Comparison of ENCODE assay signal across 17 cellular contexts in genomic region chr3:22122567-22122966, GRCh38.
DNase-seq lines count a peak whose midpoint lies in the region; ATAC-seq and TF ChIP-seq lines count a peak whose summit lies in the region.
"Had no signal": no experiment of that assay in that cellular context is flagged by ENCODE, and none has a peak within 500 bp of the region (broad histone marks: within the 10 kb centered on the region; RNA-seq: fewer than 3 reads in every experiment).

No MANE protein-coding gene starts in this region.

- peak; percentile 70 for ATAC-seq in GM19395 (IDR thresholded peaks at IDR 0.05; ENCODE audit: unreplicated experiment)
- peak; percentile 86 for ATAC-seq in HG02623 (IDR thresholded peaks at IDR 0.05; ENCODE audit: unreplicated experiment)
- peak; percentile 69 for ATAC-seq in HG03175 (IDR thresholded peaks at IDR 0.05; ENCODE audit: unreplicated experiment)
- ATAC-seq: A549; naive thymus-derived CD4-positive, alpha-beta T cell; sciatic nerve had no signal

- no peaks in the 10 kb centered on the region for H3K4me1 ChIP-seq in sigmoid colon
- H3K4me1 ChIP-seq: A549 had no signal

- H3K27ac ChIP-seq in sigmoid colon = no peak overlapping the region
- H3K27ac ChIP-seq: A549, thoracic aorta had no signal

- in situ Hi-C loops in GM13976 (cut with MboI; ENCODE audit: low sequenced_read_pairs, unreplicated experiment) = no loop called here

- no peak overlapping the region for H3K27ac Mint-ChIP-seq in type B pancreatic cell
- H3K27ac Mint-ChIP-seq: naive thymus-derived CD4-positive, alpha-beta T cell had no signal

- no peaks in the 10 kb centered on the region for H3K36me3 Mint-ChIP-seq in type B pancreatic cell
- H3K36me3 Mint-ChIP-seq: naive thymus-derived CD4-positive, alpha-beta T cell had no signal

- peaks cover 6% of the 10 kb centered on the region for H3K9me3 Mint-ChIP-seq in type B pancreatic cell

- no peaks in the 10 kb centered on the region for H3K27me3 ChIP-seq in sigmoid colon

- H3K4me3 ChIP-seq in sigmoid colon = no peak overlapping the region
- H3K4me3 ChIP-seq: A549, thoracic aorta had no signal

- H3K36me3 ChIP-seq in sigmoid colon = no peaks in the 10 kb centered on the region
- H3K36me3 ChIP-seq: thoracic aorta had no signal

- TF ChIP-seq CTCF in GM13976 (IDR thresholded peaks at IDR 0.05; ENCODE audit: borderline replicate concordance, control extremely low read depth, extremely low read depth, insufficient read depth, missing control alignments) (no peak), sigmoid colon (IDR thresholded peaks at IDR 0.05) (no peak), type B pancreatic cell (conservative IDR thresholded peaks at IDR 0.05) (no peak)

- no peak for TF ChIP-seq EP300 in sigmoid colon (IDR thresholded peaks at IDR 0.05)

- no peaks in the 10 kb centered on the region for H3K9me3 ChIP-seq in sigmoid colon
- H3K9me3 ChIP-seq: A549, thoracic aorta had no signal

- H3K27me3 Mint-ChIP-seq in type B pancreatic cell = no peaks in the 10 kb centered on the region
- H3K27me3 Mint-ChIP-seq: naive thymus-derived CD4-positive, alpha-beta T cell had no signal

- H3K4me3 Mint-ChIP-seq in type B pancreatic cell = no peak overlapping the region
- H3K4me3 Mint-ChIP-seq: naive thymus-derived CD4-positive, alpha-beta T cell had no signal

- 78 to 85% methylated on average over 3 of the region's 3 CpGs for WGBS in sigmoid colon, 2 donors

- DNase-seq in GM13976 (ENCODE audit: low spot score) (peak; percentile 10), sigmoid colon (no peak), NCI-H146 (lab: John Stamatoyannopoulos, UW) (no peak), SIG-M5 treated with dmso at 0.1 percent for 504 hours (lab: John Stamatoyannopoulos, UW; ENCODE audit: unreplicated experiment) (no peak), type B pancreatic cell (ENCODE audit: extremely low spot score, unreplicated experiment) (no peak)
- DNase-seq: amniotic stem cell; islet precursor cell; naive thymus-derived CD4-positive, alpha-beta T cell; NCI-H1048; NCI-H526 treated with DMSO at 0.1 percent for 48 hours; SHP77 treated with DMSO at 0.1 percent for 48 hours had no signal

- peaks cover 5% of the 10 kb centered on the region for H3K4me1 Mint-ChIP-seq in type B pancreatic cell (ENCODE audit: unreplicated experiment)
- H3K4me1 Mint-ChIP-seq: naive thymus-derived CD4-positive, alpha-beta T cell had no signal

- intact Hi-C loops in sigmoid colon (cut with DNase I) = no loop called here

- no peak for TF ChIP-seq POLR2A in sigmoid colon (IDR thresholded peaks at IDR 0.05)
